Comparison of ENCODE assay signal across 1 cellular context in genomic region chr7:77138668-77139067, GRCh38. TPM values are rescaled to one million over a fixed set of nuclear protein-coding genes. Genes with fewer than 3 reads are reported as not detected.
"Had no signal": no experiment of that assay in that cellular context is flagged by ENCODE, and none has a peak within 500 bp of the region (broad histone marks: within the 10 kb centered on the region; RNA-seq: fewer than 3 reads in every experiment).

No MANE protein-coding gene starts in this region.

RNA-seq across cellular contexts. Expression of gene CCDC146, which starts 16.3 kb away (rescaled TPM):
- total RNA-seq: HT-29 had no signal
